In the genomic region with DNA sequence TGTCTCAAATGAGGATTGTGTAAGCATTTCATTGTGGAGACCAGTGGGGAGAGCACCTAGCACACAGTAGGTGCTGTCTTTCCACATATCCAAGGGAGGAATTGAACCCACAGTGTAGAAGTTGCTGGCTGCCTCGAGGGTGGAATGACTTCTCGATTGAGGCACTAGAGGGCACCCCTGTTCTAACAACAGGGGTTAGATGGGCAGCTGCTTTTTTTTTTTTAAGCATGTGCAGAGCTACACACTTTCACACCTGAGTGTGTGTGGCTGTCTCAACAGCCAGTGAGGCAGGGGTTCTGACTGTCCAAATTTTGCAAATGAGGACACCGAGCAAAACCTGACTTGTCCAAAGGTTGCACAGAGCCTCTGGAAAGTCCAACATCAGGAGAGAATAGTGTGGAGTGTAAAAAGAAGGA, we compare ENCODE assay signal across 10 cellular contexts.
DNase-seq lines count a peak whose midpoint lies in the region; ATAC-seq and TF ChIP-seq lines count a peak whose summit lies in the region.
"Had no signal": no experiment of that assay in that cellular context is flagged by ENCODE, and none has a peak within 500 bp of the region (broad histone marks: within the 10 kb centered on the region; RNA-seq: fewer than 3 reads in every experiment).

No MANE protein-coding gene starts in this region.

- H3K4me3 Mint-ChIP-seq in Calu3 (ENCODE audit: low read depth, unreplicated experiment) (no peak overlapping the region), natural killer cell (peak overlapping the region; percentile 70)
- H3K4me3 Mint-ChIP-seq in T-helper 2 cell treated with Interferon-gamma antibody and Interleukin-4, amounts not matched to agents 5 μg/mL and 100 μg/mL, for 36 hours: no peak overlapping the region
- H3K4me3 Mint-ChIP-seq: naive B cell had no signal

- no peak overlapping the region for H3K9ac ChIP-seq in colonic mucosa (ENCODE audit: low read depth in 2 of 2, low read length in 2 of 2)

- H3K9me3 Mint-ChIP-seq in Calu3 (ENCODE audit: low read depth, unreplicated experiment) (no peaks in the 10 kb centered on the region), natural killer cell (no peaks in the 10 kb centered on the region)
- H3K9me3 Mint-ChIP-seq in T-helper 2 cell treated with Interferon-gamma antibody and Interleukin-4, amounts not matched to agents 5 μg/mL and 100 μg/mL, for 36 hours: no peaks in the 10 kb centered on the region
- H3K9me3 Mint-ChIP-seq: naive B cell had no signal

- no TSS peak for BruUV-seq in Calu3 (replicated peaks; lab: Mats Ljungman, UMichigan)

- H3K9me3 ChIP-seq in colonic mucosa: no peaks in the 10 kb centered on the region

- ATAC-seq in natural killer cell: peak; percentile 60 to 85 (median 79)
- ATAC-seq in HG02763 (IDR thresholded peaks at IDR 0.05; ENCODE audit: unreplicated experiment): no peak
- no peak for ATAC-seq in GM21381 (IDR thresholded peaks at IDR 0.05; ENCODE audit: unreplicated experiment)

- DNase-seq in Calu3 (peak; percentile 75), HEK293T (ENCODE audit: extremely low spot score) (peak; percentile 71), colonic mucosa (peak; percentile 49), natural killer cell (peak; percentile 40), A172 (ENCODE audit: low spot score) (no peak)
- peak; percentile 35 for DNase-seq in T-helper 2 cell treated with Interferon-gamma antibody and Interleukin-4, amounts not matched to agents 5 μg/mL and 100 μg/mL, for 36 hours (ENCODE audit: low spot score)
- DNase-seq: naive B cell had no signal

- H3K36me3 ChIP-seq in colonic mucosa: no peaks in the 10 kb centered on the region

- intact Hi-C loops in Calu3 (cut with micrococcal nuclease; ENCODE audit: unreplicated experiment): loop anchor here (1.0 to 5.0 kb wide), 2 partner anchors 51 to 91 kb away; no protein-coding TSS in a partner anchor
- intact Hi-C loops in colonic mucosa (cut with DNase I): loop anchor here (5.0 kb wide), 1 partner anchor 91 kb away; no protein-coding TSS in a partner anchor
- intact Hi-C loops in natural killer cell (cut with micrococcal nuclease): loop anchor here (1.0 to 10.0 kb wide), 3 partner anchors 91 to 253 kb away; no protein-coding TSS in a partner anchor

- H3K4me3 ChIP-seq in colonic mucosa: no peak overlapping the region
- H3K4me3 ChIP-seq: SK-N-MC had no signal

- H3K27ac ChIP-seq in colonic mucosa: no peak overlapping the region
- H3K27ac ChIP-seq: SK-N-MC had no signal

- CTCF ChIA-PET in Calu3 (lab: Charles Lee) (interaction anchor here (0.6 to 2.0 kb wide), 10 partner anchors 29 to 343 kb away, joined by 3 to 10 read pairs (median 4); no protein-coding TSS in a partner anchor), HEK293T (lab: Yijun Ruan, JAX) (interaction anchor here (0.6 to 1.4 kb wide), 8 partner anchors 10 to 150 kb away, joined by 3 to 4 read pairs (median 3); no protein-coding TSS in a partner anchor)

- H3K4me1 ChIP-seq in colonic mucosa: no peaks in the 10 kb centered on the region

- H3K27ac Mint-ChIP-seq in Calu3 (ENCODE audit: unreplicated experiment): no peak overlapping the region
- peak overlapping the region; percentile 74 for H3K27ac Mint-ChIP-seq in T-helper 2 cell treated with Interferon-gamma antibody and Interleukin-4, amounts not matched to agents 5 μg/mL and 100 μg/mL, for 36 hours
- peak overlapping the region; percentile 10 for H3K27ac Mint-ChIP-seq in natural killer cell

- H3K27me3 ChIP-seq in colonic mucosa: no peaks in the 10 kb centered on the region

- POLR2A ChIA-PET in HEK293T (lab: Yijun Ruan, JAX): interaction anchor here (1.1 kb wide), 1 partner anchor 13 kb away, joined by 3 read pairs; no protein-coding TSS in a partner anchor

- TF ChIP-seq CTCF in Calu3 (IDR thresholded peaks at IDR 0.05; ENCODE audit: unreplicated experiment) (peak; percentile 54), colonic mucosa (IDR thresholded peaks at IDR 0.05) (peak; percentile 40), natural killer cell (IDR thresholded peaks at IDR 0.05) (peak; percentile 63)

- H3K36me3 Mint-ChIP-seq in Calu3 (ENCODE audit: insufficient read depth, unreplicated experiment) (peaks cover 7% of the 10 kb centered on the region), natural killer cell (no peaks in the 10 kb centered on the region)
- H3K36me3 Mint-ChIP-seq in T-helper 2 cell treated with Interferon-gamma antibody and Interleukin-4, amounts not matched to agents 5 μg/mL and 100 μg/mL, for 36 hours (ENCODE audit: low read depth): peaks cover 2% of the 10 kb centered on the region
- H3K36me3 Mint-ChIP-seq: naive B cell had no signal

- H3K4me1 Mint-ChIP-seq in Calu3 (ENCODE audit: low read depth, unreplicated experiment) (peaks cover 48% of the 10 kb centered on the region), natural killer cell (peaks cover 54 to 59% of the 10 kb centered on the region in 2 donors)
- peaks cover 50% of the 10 kb centered on the region for H3K4me1 Mint-ChIP-seq in T-helper 2 cell treated with Interferon-gamma antibody and Interleukin-4, amounts not matched to agents 5 μg/mL and 100 μg/mL, for 36 hours (ENCODE audit: low read depth)

- H3K27me3 Mint-ChIP-seq in Calu3 (ENCODE audit: unreplicated experiment) (no peaks in the 10 kb centered on the region), natural killer cell (ENCODE audit: low read depth in 2 of 2) (no peaks in the 10 kb centered on the region)
- H3K27me3 Mint-ChIP-seq in T-helper 2 cell treated with Interferon-gamma antibody and Interleukin-4, amounts not matched to agents 5 μg/mL and 100 μg/mL, for 36 hours (ENCODE audit: low read depth): no peaks in the 10 kb centered on the region
- H3K27me3 Mint-ChIP-seq: naive B cell had no signal

TF ChIP-seq in HEK293T, 16 proteins besides CTCF, POLR2A, EP300 and RAD21:
- TF ChIP-seq ZNF384 (IDR thresholded peaks at IDR 0.05): peak; percentile 90
- no peak for TF ChIP-seq SP1 (IDR thresholded peaks at IDR 0.05)

Comparison
In these comparisons a context has a peak if more than half of its experiments do, and no peak if none do; other contexts are left out.
1. ATAC-seq: peak in natural killer cell (3 of 3); none in HG02763 (single experiment) and GM21381 (single experiment).
2. Peak in every context shown above with its lines, with median percentiles within 50 percentile points of each other: CTCF ChIP-seq.